Comparison of ENCODE assay signal across 10 cellular contexts in the genomic region with DNA sequence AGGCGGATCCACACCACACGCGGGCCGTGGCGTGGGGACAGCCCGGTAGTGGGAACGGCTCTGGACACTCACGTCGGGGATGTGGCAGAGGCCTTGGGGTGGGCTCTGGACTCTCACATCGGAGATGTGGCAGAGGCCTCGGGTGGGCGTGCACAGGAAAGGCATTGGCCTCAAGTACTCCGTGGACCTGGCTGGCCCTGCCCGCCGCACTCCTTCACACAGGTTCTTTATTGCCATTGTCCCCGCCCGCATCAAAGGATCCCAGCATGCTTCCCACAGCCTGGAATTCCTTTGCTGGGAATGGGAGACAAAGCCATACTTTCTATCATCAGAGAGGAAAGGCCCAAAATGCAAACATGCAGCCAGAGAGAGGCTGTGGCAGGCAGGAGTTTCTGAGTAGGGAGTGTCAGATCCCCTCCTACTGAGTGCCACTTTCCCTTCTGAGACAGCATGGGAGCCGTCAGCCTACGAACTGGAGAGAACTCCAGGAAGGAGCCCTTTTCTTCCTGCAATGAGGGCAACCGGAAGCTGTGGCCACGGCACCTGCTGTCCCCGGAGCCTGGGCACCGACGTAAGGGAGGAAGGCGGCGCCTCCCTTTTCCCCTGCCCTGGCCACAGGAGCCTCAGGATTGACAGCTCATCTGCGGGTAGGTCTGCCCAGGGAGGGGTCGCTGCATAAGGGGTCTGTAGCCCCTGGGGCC. TPM values are rescaled to one million over a fixed set of nuclear protein-coding genes. Genes with fewer than 3 reads are reported as not detected.
DNase-seq lines count a peak whose midpoint lies in the region; ATAC-seq lines count a peak whose summit lies in the region.
"Had no signal": no experiment of that assay in that cellular context is flagged by ENCODE, and none has a peak within 500 bp of the region (broad histone marks: within the 10 kb centered on the region; RNA-seq: fewer than 3 reads in every experiment).

No MANE protein-coding gene starts in this region.

- H3K27ac Mint-ChIP-seq in CD4-positive, alpha-beta memory T cell, result peak overlapping the region; percentile 89 to 96 (median 95)
- peak overlapping the region; percentile 97 for H3K27ac Mint-ChIP-seq in activated T-helper 17 cell treated with anti-CD3 and anti-CD28 coated beads, Interleukin-2, amount 50 U/mL, for 72 hours

- no peaks in the 10 kb centered on the region for H3K27me3 ChIP-seq in CD4-positive, alpha-beta memory T cell (ENCODE audit: insufficient read depth, low read length)

- no peaks in the 10 kb centered on the region for H3K27me3 Mint-ChIP-seq in CD4-positive, alpha-beta memory T cell
- no peaks in the 10 kb centered on the region for H3K27me3 Mint-ChIP-seq in activated T-helper 17 cell treated with anti-CD3 and anti-CD28 coated beads, Interleukin-2, amount 50 U/mL, for 72 hours

- peak overlapping the region; percentile 57 for H3K27ac ChIP-seq in CD4-positive, alpha-beta memory T cell (ENCODE audit: low read depth, low read length)
- H3K27ac ChIP-seq: parathyroid adenoma had no signal

- H3K36me3 Mint-ChIP-seq in CD4-positive, alpha-beta memory T cell, result peaks cover 0 to 6% of the 10 kb centered on the region in 2 donors
- H3K36me3 Mint-ChIP-seq in activated T-helper 17 cell treated with anti-CD3 and anti-CD28 coated beads, Interleukin-2, amount 50 U/mL, for 72 hours (ENCODE audit: low read depth), result peaks cover 33% of the 10 kb centered on the region

- H3K36me3 ChIP-seq in CD4-positive, alpha-beta memory T cell (ENCODE audit: insufficient read depth, low read length), result no peaks in the 10 kb centered on the region

- CTCF ChIA-PET in CD4-positive, alpha-beta memory T cell (lab: Charles Lee; ENCODE audit: partially characterized antibody), result interaction anchor here (0.9 to 2.8 kb wide), 3 partner anchors 34 to 261 kb away, joined by 4 to 10 read pairs (median 5); a partner anchor contains a TSS

- H3K4me3 Mint-ChIP-seq in CD4-positive, alpha-beta memory T cell, result peak overlapping the region; percentile 89 to 99 (median 95)
- H3K4me3 Mint-ChIP-seq in activated T-helper 17 cell treated with anti-CD3 and anti-CD28 coated beads, Interleukin-2, amount 50 U/mL, for 72 hours, result peak overlapping the region; percentile 83

- peaks cover 61% of the 10 kb centered on the region for H3K4me1 ChIP-seq in CD4-positive, alpha-beta memory T cell (ENCODE audit: insufficient read depth, low read length)

- POLR2A ChIA-PET in CD4-positive, alpha-beta memory T cell (lab: Charles Lee; ENCODE audit: partially characterized antibody), result interaction anchor here (0.8 to 2.3 kb wide), 7 partner anchors 9 to 261 kb away, joined by 3 to 13 read pairs (median 3); a partner anchor contains a TSS

- ATAC-seq in activated T-helper 17 cell treated with anti-CD3 and anti-CD28 coated beads, Interleukin-2, amount 50 U/mL, for 72 hours (replicated peaks), result peak; percentile 10
- ATAC-seq in GM21737 (IDR thresholded peaks at IDR 0.05; ENCODE audit: unreplicated experiment) (no peak), HG02642 (IDR thresholded peaks at IDR 0.05; ENCODE audit: poor library complexity, unreplicated experiment) (no peak)

- no peaks in the 10 kb centered on the region for H3K9me3 Mint-ChIP-seq in CD4-positive, alpha-beta memory T cell
- H3K9me3 Mint-ChIP-seq in activated T-helper 17 cell treated with anti-CD3 and anti-CD28 coated beads, Interleukin-2, amount 50 U/mL, for 72 hours, result no peaks in the 10 kb centered on the region

- intact Hi-C loops in CD4-positive, alpha-beta memory T cell (cut with micrococcal nuclease), result no loop called here

- no peaks in the 10 kb centered on the region for H3K9me3 ChIP-seq in CD4-positive, alpha-beta memory T cell (ENCODE audit: control insufficient read depth in 1 of 2, low read length in 2 of 2)

- DNase-seq in CD4-positive, alpha-beta memory T cell, result peak in 4 of 5 donors; percentile 42 to 65 (median 48)
- DNase-seq in KBM-7 (peak; percentile 59), myocyte (ENCODE audit: low read depth) (peak; percentile 67), NCI-H1417 (lab: John Stamatoyannopoulos, UW) (no peak), NCI-H1436 (lab: John Stamatoyannopoulos, UW) (no peak)
- DNase-seq: Right ventricle myocardium superior had no signal

- H3K4me1 Mint-ChIP-seq in CD4-positive, alpha-beta memory T cell, result peaks cover 41 to 79% (median 56%) of the 10 kb centered on the region in 4 donors
- H3K4me1 Mint-ChIP-seq in activated T-helper 17 cell treated with anti-CD3 and anti-CD28 coated beads, Interleukin-2, amount 50 U/mL, for 72 hours, result peaks cover 48% of the 10 kb centered on the region

- peak overlapping the region; percentile 46 to 95 for H3K4me3 ChIP-seq in CD4-positive, alpha-beta memory T cell (ENCODE audit: low read length in 2 of 2)

- in situ Hi-C loops in KBM-7 (cut with MboI; ENCODE audit: low pct_unique_long_range_greater_than_20kb, low sequenced_read_pairs), result no loop called here

RNA-seq across cellular contexts. Expression of a gene that starts 51.5 kb away (rescaled TPM):
- 100 to 1,000 TPM; 117 to 125 TPM for total RNA-seq in CD4-positive, alpha-beta memory T cell
- polyA plus RNA-seq in CD4-positive, alpha-beta memory T cell, result 100 to 1,000 TPM in 1 of 2 donors, 10 to 100 TPM in 1; 46.3 to 104 TPM
- total RNA-seq in activated T-helper 17 cell treated with anti-CD3 and anti-CD28 coated beads, Interleukin-2, amount 50 U/mL, for 72 hours, result 100 to 1,000 TPM; 157 to 253 TPM
- 28.8 and 41.5 TPM in 2 replicates for total RNA-seq in myocyte
- polyA plus RNA-seq in myocyte (2012), result 56.6 TPM

Comparison
In these comparisons a context has a peak if more than half of its experiments do, and no peak if none do; other contexts are left out.
1. DNase-seq: peak in CD4-positive, alpha-beta memory T cell (4 of 5), KBM-7 (single experiment) and myocyte (single experiment); none in NCI-H1417 (0 of 3) and NCI-H1436 (single experiment).